10 cellular contexts compared by ENCODE assay signal in genomic region chr7:22697897-22698645, GRCh38. TPM values are rescaled to one million over a fixed set of nuclear protein-coding genes. Genes with fewer than 3 reads are reported as not detected.
DNase-seq lines count a peak whose midpoint lies in the region; ATAC-seq, FAIRE-seq and TF ChIP-seq lines count a peak whose summit lies in the region.
"Had no signal": no experiment of that assay in that cellular context is flagged by ENCODE, and none has a peak within 500 bp of the region (broad histone marks: within the 10 kb centered on the region; RNA-seq: fewer than 3 reads in every experiment).

No MANE protein-coding gene starts in this region.

- no peaks in the 10 kb centered on the region for H3K36me3 ChIP-seq in aorta (ENCODE audit: control insufficient read depth in 1 of 2, insufficient read depth in 2 of 2, low read length in 1 of 2)
- H3K36me3 ChIP-seq: Peyer's patch had no signal

- no peak overlapping the region for H3K4me3 Mint-ChIP-seq in H9
- H3K4me3 Mint-ChIP-seq: central memory CD8-positive, alpha-beta T cell had no signal

- no peaks in the 10 kb centered on the region for H3K27me3 ChIP-seq in aorta (ENCODE audit: control insufficient read depth in 1 of 2, insufficient read depth in 2 of 2, low read length in 1 of 2)
- no peaks in the 10 kb centered on the region for H3K27me3 ChIP-seq in H9 (ENCODE audit: insufficient read depth, low read length)
- H3K27me3 ChIP-seq: Peyer's patch had no signal

- no peak overlapping the region for H2BK15ac ChIP-seq in H9 (ENCODE audit: low read depth, low read length)

- H2BK5ac ChIP-seq in H9 (ENCODE audit: insufficient read length, low read length), result no peak overlapping the region

- no peak for TF ChIP-seq POLR2A in GM12892 (IDR thresholded peaks at IDR 0.05; ENCODE audit: low read depth, low read length)

- TF ChIP-seq CTCF in GM20000 (IDR thresholded peaks at IDR 0.05; ENCODE audit: extremely low read depth, missing control alignments) (no peak), H9 (conservative IDR thresholded peaks at IDR 0.05) (no peak)

- no peak overlapping the region for H2AFZ ChIP-seq in H9 (ENCODE audit: low read length)

- no peak overlapping the region for H3K9ac ChIP-seq in H9 (ENCODE audit: extremely low read depth, insufficient read length, low read length)

- H3K14ac ChIP-seq in H9 (ENCODE audit: insufficient read depth, low read length), result no peak overlapping the region

- no peaks in the 10 kb centered on the region for H3K23me2 ChIP-seq in H9 (ENCODE audit: insufficient read length, low read depth, low read length, poor library complexity, severe bottlenecking)

- H2BK120ac ChIP-seq in H9 (ENCODE audit: low read depth, low read length, poor library complexity, severe bottlenecking), result no peak overlapping the region

- H3K9me3 ChIP-seq in aorta (ENCODE audit: control insufficient read depth, low read length) (no peaks in the 10 kb centered on the region), H9 (ENCODE audit: control insufficient read depth, low read depth, low read length) (no peaks in the 10 kb centered on the region)
- H3K9me3 ChIP-seq: Peyer's patch had no signal

- no peak for DNase-seq in GM12892 (ENCODE audit: insufficient read length)
- DNase-seq in GM20000 (ENCODE audit: low spot score), result peak; percentile 49
- DNase-seq in dermis blood vessel endothelial cell, result peak; percentile 67
- DNase-seq in aorta, result no peak
- DNase-seq in left ventricle myocardium superior, result no peak
- no peak for DNase-seq in Ammon's horn (ENCODE audit: low spot score)
- no peak for DNase-seq in H9

- no peak overlapping the region for H3T11ph ChIP-seq in H9 (ENCODE audit: low read length)

- H3K79me1 ChIP-seq in H9 (ENCODE audit: insufficient read depth, low read depth, low read length, poor library complexity, severe bottlenecking), result no peaks in the 10 kb centered on the region

- H2BK12ac ChIP-seq in H9 (ENCODE audit: insufficient read length, low read depth, low read length), result no peak overlapping the region

- H3K27ac ChIP-seq in aorta (ENCODE audit: low read depth in 1 of 2, low read length in 2 of 2) (no peak overlapping the region), H9 (ENCODE audit: insufficient read length, low read depth, low read length) (no peak overlapping the region)

- no peak overlapping the region for H2BK20ac ChIP-seq in H9 (ENCODE audit: low read depth, low read length, poor library complexity, severe bottlenecking)

- H3K4me2 ChIP-seq in H9 (ENCODE audit: insufficient read depth, insufficient read length, low read length), result no peak overlapping the region

- no peak overlapping the region for H3K56ac ChIP-seq in H9 (ENCODE audit: insufficient read length, low read depth, low read length)

- H3K27me3 Mint-ChIP-seq in H9 (ENCODE audit: low read depth), result no peaks in the 10 kb centered on the region

- H3K4me1 ChIP-seq in aorta (ENCODE audit: control insufficient read depth in 1 of 2, insufficient read depth in 2 of 2, low read length in 2 of 2) (no peaks in the 10 kb centered on the region), H9 (ENCODE audit: insufficient read depth, low read length) (0 out of 2 replicates have a peak, but pooled peaks cover 3% of the 10 kb centered on the region)

- no peaks in the 10 kb centered on the region for H3K79me2 ChIP-seq in H9 (ENCODE audit: insufficient read depth, low read length)

- H3K4me3 ChIP-seq in aorta (ENCODE audit: low read length in 2 of 2), result no peak overlapping the region
- H3K4me3 ChIP-seq: Peyer's patch had no signal

- no peak overlapping the region for H3K27ac Mint-ChIP-seq in H9

- no peaks in the 10 kb centered on the region; a peak in 1 of 5 replicates for H3K9me3 Mint-ChIP-seq in H9
- H3K9me3 Mint-ChIP-seq: central memory CD8-positive, alpha-beta T cell had no signal

- no peak overlapping the region for H3K18ac ChIP-seq in H9 (ENCODE audit: insufficient read length, low read depth, low read length)

- no peak overlapping the region for H4K5ac ChIP-seq in H9 (ENCODE audit: insufficient read length, low read depth, low read length)

- H4K8ac ChIP-seq in H9 (replicated peaks; ENCODE audit: insufficient read length, low read depth, low read length), result no peak overlapping the region

- no peaks in the 10 kb centered on the region for H4K20me1 ChIP-seq in H9 (ENCODE audit: control insufficient read depth, insufficient read depth, insufficient read length)

- ATAC-seq in HG03432 (IDR thresholded peaks at IDR 0.05; ENCODE audit: unreplicated experiment) (peak; percentile 86), aorta (ENCODE audit: low FRiP score) (no peak), left ventricle myocardium superior (no peak)

- H3K36me3 Mint-ChIP-seq in H9 (ENCODE audit: insufficient read depth in 1 of 3, low read depth in 3 of 3), result no peaks in the 10 kb centered on the region; a peak in 1 of 7 replicates

- peaks cover 6 to 26% of the 10 kb centered on the region in 2 experiments for H3K4me1 Mint-ChIP-seq in H9

- FAIRE-seq in GM12892 (lab: Jason Lieb, UNC), result peak; percentile 81

- H3K23ac ChIP-seq in H9 (ENCODE audit: insufficient read length, low read depth, low read length), result no peak overlapping the region

- no peak overlapping the region for H2AK5ac ChIP-seq in H9 (ENCODE audit: insufficient read length, low read length)

- H4K91ac ChIP-seq in H9 (ENCODE audit: insufficient read length, low read depth, low read length), result no peak overlapping the region

- H3K4ac ChIP-seq in H9 (ENCODE audit: low read depth, low read length), result no peak overlapping the region

- WGBS in aorta, 2 donors, result 73% methylated on average over 2 of the region's 2 CpGs
- WGBS in H9 (ENCODE audit: extremely low coverage, insufficient read length, low lambda C conversion rate), result no CpG with 5 or more reads among the region's 2 CpGs

- intact Hi-C loops in aorta (cut with DNase I) (no loop called here), left ventricle myocardium superior (cut with micrococcal nuclease) (no loop called here)

RNA-seq across cellular contexts. Expression of gene IL6, which starts 28.9 kb away (rescaled TPM):
- polyA plus RNA-seq in GM12892 (2012; ENCODE audit: missing spikeins), result 0.70 TPM
- 1.0 and 1.3 TPM in 2 replicates for total RNA-seq in dermis blood vessel endothelial cell
- 100 to 1,000 TPM in 1 of 2 donors, 10 to 100 TPM in 1; 13.1 to 112 TPM for total RNA-seq in aorta
- 1 to 10 TPM; 6.9 to 8.9 TPM for polyA plus RNA-seq in aorta
- total RNA-seq in left ventricle myocardium superior, result 1.2 TPM
- total RNA-seq in H9 (2021), result 0.44 and 0.85 TPM in 2 replicates

Comparison
In these comparisons a context has a peak if more than half of its experiments do, and no peak if none do; other contexts are left out.
1. DNase-seq: peak in GM20000 (single experiment) and dermis blood vessel endothelial cell (single experiment); none in GM12892 (single experiment), aorta (0 of 2), left ventricle myocardium superior (single experiment), Ammon's horn (single experiment) and H9 (single experiment).